In the genomic region with DNA sequence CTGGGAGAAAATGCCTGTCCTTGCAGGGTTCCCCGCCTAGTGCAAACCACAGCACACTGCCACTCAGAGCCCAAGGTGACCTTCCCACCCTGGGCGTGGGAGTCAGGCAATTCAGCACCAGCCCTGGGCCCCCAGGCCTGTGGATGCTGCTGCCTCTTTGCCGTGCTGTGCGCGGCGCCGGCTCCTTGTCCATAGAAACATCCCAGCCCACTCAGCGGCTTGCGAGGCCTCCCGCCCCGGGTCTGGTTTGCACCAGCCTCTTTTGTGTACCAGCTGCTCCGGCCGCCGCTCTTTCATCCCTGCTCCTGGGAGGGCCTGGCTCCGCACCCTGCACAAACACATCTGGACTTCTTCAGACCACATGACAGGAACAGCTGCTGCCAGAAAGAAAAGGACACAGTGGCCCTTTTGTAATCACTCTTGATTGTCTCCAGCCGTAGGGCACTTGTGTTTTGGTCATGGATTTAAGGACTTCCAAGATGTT, we compare ENCODE assay signal across 12 cellular contexts.
A peak's percentile ranks its signal among the peaks of the same experiment; 100 is the strongest.
DNase-seq lines count a peak whose midpoint lies in the region; ATAC-seq and TF ChIP-seq lines count a peak whose summit lies in the region.
"Had no signal": no experiment of that assay in that cellular context is flagged by ENCODE, and none has a peak within 500 bp of the region (broad histone marks: within the 10 kb centered on the region; RNA-seq: fewer than 3 reads in every experiment).

No MANE protein-coding gene starts in this region.

- peaks cover 33% of the 10 kb centered on the region for H3K27me3 Mint-ChIP-seq in activated naive CD4-positive, alpha-beta T cell treated with anti-CD3 and anti-CD28 coated beads, Interleukin-2, amount 10 ng/mL, durations not matched to agents 7 days and 5 days
- H3K27me3 Mint-ChIP-seq in activated CD4-positive, alpha-beta memory T cell treated with anti-CD3 and anti-CD28 coated beads, Interleukin-2, amount 10 ng/mL, durations not matched to agents 7 days and 5 days: peaks cover 2% of the 10 kb centered on the region

- TF ChIP-seq EP300 in transverse colon (IDR thresholded peaks at IDR 0.05; ENCODE audit: low read depth): no peak

- H3K4me1 ChIP-seq in transverse colon (peaks cover 2 to 19% (median 9%) of the 10 kb centered on the region in 4 donors), GM23248 (ENCODE audit: insufficient read depth) (no peaks in the 10 kb centered on the region)
- H3K4me1 ChIP-seq: A549 had no signal

- no peaks in the 10 kb centered on the region for H4K20me1 ChIP-seq in GM23248 (ENCODE audit: insufficient read depth)

- H3K4me1 Mint-ChIP-seq in activated naive CD4-positive, alpha-beta T cell treated with anti-CD3 and anti-CD28 coated beads, Interleukin-2, amount 10 ng/mL, durations not matched to agents 7 days and 5 days: peaks cover 58% of the 10 kb centered on the region
- H3K4me1 Mint-ChIP-seq in activated CD4-positive, alpha-beta memory T cell treated with anti-CD3 and anti-CD28 coated beads, Interleukin-2, amount 10 ng/mL, durations not matched to agents 7 days and 5 days: peaks cover 37% of the 10 kb centered on the region

- in situ Hi-C loops in transverse colon (cut with MboI; ENCODE audit: low pct_ligation_motif_present in 1 of 4, low pct_unique_long_range_greater_than_20kb in 1 of 4, low sequenced_read_pairs in 3 of 4) (loop anchor here in 1 of 4 donors (10.0 to 25.0 kb wide), 2 partner anchors 132 to 285 kb away; no protein-coding TSS in a partner anchor), GM23248 (cut with MboI) (no loop called here)

- H3K36me3 ChIP-seq in transverse colon: no peaks in the 10 kb centered on the region
- H3K36me3 ChIP-seq in GM23248 (ENCODE audit: low read depth): no peaks in the 10 kb centered on the region
- H3K36me3 ChIP-seq: thoracic aorta had no signal

- POLR2A ChIA-PET in activated CD4-positive, alpha-beta memory T cell treated with anti-CD3 and anti-CD28 coated beads, Interleukin-2, amount 10 ng/mL, durations not matched to agents 7 days and 5 days (lab: Charles Lee): interaction anchor here (0.6 kb wide), 1 partner anchor 8 kb away, joined by 4 read pairs; no protein-coding TSS in a partner anchor

- intact Hi-C loops in left colon (cut with DNase I, micrococcal nuclease) (no loop called here), transverse colon (cut with DNase I; ENCODE audit: low total_unique reads) (no loop called here)

- H3K9me2 ChIP-seq in GM23248 (ENCODE audit: insufficient read depth): no peaks in the 10 kb centered on the region

- no peak overlapping the region for H2AFZ ChIP-seq in GM23248

- ATAC-seq in left colon: peak; percentile 75
- no peak for ATAC-seq in HG03097 (IDR thresholded peaks at IDR 0.05; ENCODE audit: low FRiP score, unreplicated experiment)
- no peak for ATAC-seq in GM21381 (IDR thresholded peaks at IDR 0.05; ENCODE audit: unreplicated experiment)
- ATAC-seq: A549, GM12878 had no signal

- 32% methylated on average over 13 of the region's 16 CpGs; no CpG with 5 or more reads in 1 of the 2 donors for WGBS in transverse colon (ENCODE audit: low coverage in 1 of 2), 2 donors
- WGBS in GM23248 (ENCODE audit: low coverage in 1 of 2, low lambda C conversion rate in 2 of 2, missing lambda C conversion rate in 2 of 2), 2 experiments: 5 to 8% methylated on average over 16 of the region's 16 CpGs

- H3K4me2 ChIP-seq in GM23248 (ENCODE audit: unreplicated experiment): no peak overlapping the region
- H3K4me2 ChIP-seq: A549 had no signal

- no peak overlapping the region for H3K4me3 Mint-ChIP-seq in activated naive CD4-positive, alpha-beta T cell treated with anti-CD3 and anti-CD28 coated beads, Interleukin-2, amount 10 ng/mL, durations not matched to agents 7 days and 5 days
- no peak overlapping the region for H3K4me3 Mint-ChIP-seq in activated CD4-positive, alpha-beta memory T cell treated with anti-CD3 and anti-CD28 coated beads, Interleukin-2, amount 10 ng/mL, durations not matched to agents 7 days and 5 days

- peaks cover 2% of the 10 kb centered on the region for H3K9me3 Mint-ChIP-seq in activated naive CD4-positive, alpha-beta T cell treated with anti-CD3 and anti-CD28 coated beads, Interleukin-2, amount 10 ng/mL, durations not matched to agents 7 days and 5 days
- H3K9me3 Mint-ChIP-seq in activated CD4-positive, alpha-beta memory T cell treated with anti-CD3 and anti-CD28 coated beads, Interleukin-2, amount 10 ng/mL, durations not matched to agents 7 days and 5 days: no peaks in the 10 kb centered on the region

- DNase-seq in activated naive CD4-positive, alpha-beta T cell treated with anti-CD3 and anti-CD28 coated beads, Interleukin-2, amount 10 ng/mL, durations not matched to agents 7 days and 5 days: no peak
- no peak for DNase-seq in activated naive CD4-positive, alpha-beta T cell treated with anti-CD3 and anti-CD28 coated beads, Interleukin-2, amount 50 U/mL, for 16 hours
- DNase-seq in activated CD4-positive, alpha-beta memory T cell treated with anti-CD3 and anti-CD28 coated beads, Interleukin-2, amount 10 ng/mL, durations not matched to agents 7 days and 5 days: no peak
- DNase-seq in left colon: peak; percentile 37 to 43
- peak; percentile 24 for DNase-seq in transverse colon
- no peak for DNase-seq in GM23248
- DNase-seq: HCEC 1CT had no signal

- no peak for TF ChIP-seq CTCF in transverse colon (IDR thresholded peaks at IDR 0.05)

- H3K4me3 ChIP-seq in transverse colon: no peak overlapping the region
- no peak overlapping the region for H3K4me3 ChIP-seq in GM23248
- H3K4me3 ChIP-seq: A549, GM12878, thoracic aorta had no signal

- peak overlapping the region; percentile 87 for H3K27ac Mint-ChIP-seq in activated naive CD4-positive, alpha-beta T cell treated with anti-CD3 and anti-CD28 coated beads, Interleukin-2, amount 10 ng/mL, durations not matched to agents 7 days and 5 days
- peak overlapping the region; percentile 65 for H3K27ac Mint-ChIP-seq in activated CD4-positive, alpha-beta memory T cell treated with anti-CD3 and anti-CD28 coated beads, Interleukin-2, amount 10 ng/mL, durations not matched to agents 7 days and 5 days

- H3K9me3 ChIP-seq in transverse colon (no peaks in the 10 kb centered on the region), GM23248 (ENCODE audit: low read depth) (no peaks in the 10 kb centered on the region)
- H3K9me3 ChIP-seq: A549, thoracic aorta had no signal

- H3F3A ChIP-seq in GM23248 (ENCODE audit: insufficient read depth): no peaks in the 10 kb centered on the region

- peaks cover 10% of the 10 kb centered on the region for H3K36me3 Mint-ChIP-seq in activated naive CD4-positive, alpha-beta T cell treated with anti-CD3 and anti-CD28 coated beads, Interleukin-2, amount 10 ng/mL, durations not matched to agents 7 days and 5 days
- H3K36me3 Mint-ChIP-seq in activated CD4-positive, alpha-beta memory T cell treated with anti-CD3 and anti-CD28 coated beads, Interleukin-2, amount 10 ng/mL, durations not matched to agents 7 days and 5 days (ENCODE audit: low read depth): peaks cover 3% of the 10 kb centered on the region

- H3K9ac ChIP-seq in GM23248: no peak overlapping the region

- no peaks in the 10 kb centered on the region for H3K79me2 ChIP-seq in GM23248 (ENCODE audit: insufficient read depth)

- CTCF ChIA-PET in activated naive CD4-positive, alpha-beta T cell treated with anti-CD3 and anti-CD28 coated beads, Interleukin-2, amount 10 ng/mL, durations not matched to agents 7 days and 5 days (lab: Charles Lee): interaction anchor here (1.6 kb wide), 2 partner anchors 10 to 290 kb away, joined by 3 to 4 read pairs; no protein-coding TSS in a partner anchor
- CTCF ChIA-PET in activated CD4-positive, alpha-beta memory T cell treated with anti-CD3 and anti-CD28 coated beads, Interleukin-2, amount 10 ng/mL, durations not matched to agents 7 days and 5 days (lab: Charles Lee): no interaction called here

- no peaks in the 10 kb centered on the region for H3K27me3 ChIP-seq in transverse colon
- H3K27me3 ChIP-seq in GM23248 (replicated peaks; ENCODE audit: insufficient read depth): no peaks in the 10 kb centered on the region

- no peak for TF ChIP-seq POLR2A in transverse colon (IDR thresholded peaks at IDR 0.05)

- no peak overlapping the region for H3K27ac ChIP-seq in transverse colon
- no peak overlapping the region for H3K27ac ChIP-seq in GM23248
- H3K27ac ChIP-seq: A549, thoracic aorta had no signal

Comparison
In these comparisons a context has a peak if more than half of its experiments do, and no peak if none do; other contexts are left out.
1. DNase-seq: peak in left colon (2 of 2) and transverse colon (single experiment); none in activated naive CD4-positive, alpha-beta T cell treated with anti-CD3 and anti-CD28 coated beads, Interleukin-2, amount 10 ng/mL, durations not matched to agents 7 days and 5 days (single experiment), activated naive CD4-positive, alpha-beta T cell treated with anti-CD3 and anti-CD28 coated beads, Interleukin-2, amount 50 U/mL, for 16 hours (single experiment), activated CD4-positive, alpha-beta memory T cell treated with anti-CD3 and anti-CD28 coated beads, Interleukin-2, amount 10 ng/mL, durations not matched to agents 7 days and 5 days (single experiment) and GM23248 (single experiment).